In the genomic region with DNA sequence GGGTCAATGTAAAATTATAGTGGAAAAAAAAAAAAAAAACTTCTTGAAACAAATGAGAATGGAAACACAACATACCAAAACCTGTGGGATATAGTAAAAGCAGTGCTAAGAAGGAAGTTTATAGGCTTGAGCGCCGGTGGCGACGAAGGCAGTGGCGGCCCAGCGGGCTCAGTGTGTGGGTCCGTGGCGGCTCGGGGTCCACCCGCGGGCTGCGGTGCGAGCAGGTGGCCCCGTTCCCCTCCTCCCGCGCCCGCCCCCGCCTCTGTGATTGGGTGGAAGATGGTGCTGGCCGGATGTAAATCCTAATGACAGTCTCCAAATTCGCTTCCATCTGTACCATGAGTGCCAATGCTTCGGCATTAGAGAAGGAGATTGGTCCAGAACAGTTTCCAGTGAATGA, we compare ENCODE assay signal across 7 cellular contexts. TPM values are rescaled to one million over a fixed set of nuclear protein-coding genes. Genes with fewer than 3 reads are reported as not detected.
"Had no signal": no experiment of that assay in that cellular context is flagged by ENCODE, and none has a peak within 500 bp of the region (broad histone marks: within the 10 kb centered on the region; RNA-seq: fewer than 3 reads in every experiment).

No MANE protein-coding gene starts in this region.

- DNase-seq: IMR-90, KBM-7, KG1 had no signal

- H3K4me3 ChIP-seq: K562 had no signal

RNA-seq across cellular contexts. Expression of gene TLX3, which starts 57.5 kb away (rescaled TPM):
- total RNA-seq: HepG2, HT-29, HT1080, IMR-90, K562 had no signal
